11 cellular contexts compared by ENCODE assay signal in genomic region chr17:50028207-50029120, GRCh38. TPM values are rescaled to one million over a fixed set of nuclear protein-coding genes. Genes with fewer than 3 reads are reported as not detected.
DNase-seq lines count a peak whose midpoint lies in the region; ATAC-seq and TF ChIP-seq lines count a peak whose summit lies in the region.
"Had no signal": no experiment of that assay in that cellular context is flagged by ENCODE, and none has a peak within 500 bp of the region (broad histone marks: within the 10 kb centered on the region; RNA-seq: fewer than 3 reads in every experiment).

No MANE protein-coding gene starts in this region.

- peak overlapping the region; percentile 85 for H3K27ac Mint-ChIP-seq in Calu3 (ENCODE audit: unreplicated experiment)
- H3K27ac Mint-ChIP-seq: activated naive CD8-positive, alpha-beta T cell treated with anti-CD3 and anti-CD28 coated beads, Interleukin-2, amount 10 ng/mL, durations not matched to agents 7 days and 5 days had no signal

- H3K9me2 ChIP-seq in PC-3 (replicated peaks; ENCODE audit: low read length): no peaks in the 10 kb centered on the region

- peak; percentile 98 for DNase-seq in Calu3
- peak; percentile 100 for DNase-seq in PC-3
- peak; percentile 95 for DNase-seq in epithelial cell of prostate (ENCODE audit: low read depth, low spot score)
- peak; percentile 45 for DNase-seq in omental fat pad (ENCODE audit: low spot score)
- DNase-seq in activated CD4-positive, alpha-beta T cell treated with anti-CD3 and anti-CD28 coated beads for 48 hours: no peak
- DNase-seq in cerebellar nuclear complex (lab: John Stamatoyannopoulos, UW): no peak
- no peak for DNase-seq in hypothalamus (lab: John Stamatoyannopoulos, UW)
- DNase-seq: activated naive CD8-positive, alpha-beta T cell treated with anti-CD3 and anti-CD28 coated beads, Interleukin-2, amount 10 ng/mL, durations not matched to agents 7 days and 5 days had no signal

- H3K4me2 ChIP-seq in PC-3 (ENCODE audit: low read length): peak overlapping the region; percentile 83

- peak overlapping the region; percentile 68 for H3K4me3 Mint-ChIP-seq in Calu3 (ENCODE audit: low read depth, unreplicated experiment)

- intact Hi-C loops in Calu3 (cut with micrococcal nuclease; ENCODE audit: unreplicated experiment) (no loop called here), PC-3 (cut with micrococcal nuclease) (loop anchor here (1.0 to 5.0 kb wide), 2 partner anchors 23 to 124 kb away; partner anchors contain the start of gene PPP1R9B)

- ATAC-seq in PC-3 (peak; percentile 69), omental fat pad (ENCODE audit: low FRiP score) (peak; percentile 86), GM21528 (IDR thresholded peaks at IDR 0.05; ENCODE audit: low FRiP score, unreplicated experiment) (no peak)

- BruUV-seq in Calu3 (replicated peaks; lab: Mats Ljungman, UMichigan) (no TSS peak), PC-3 (replicated peaks; lab: Mats Ljungman, UMichigan) (no TSS peak)

- no peaks in the 10 kb centered on the region for H4K20me1 ChIP-seq in PC-3 (ENCODE audit: low read length)

- peak overlapping the region; percentile 44 for H2AFZ ChIP-seq in PC-3 (ENCODE audit: low read length)

- no peaks in the 10 kb centered on the region for H3K9me3 Mint-ChIP-seq in Calu3 (ENCODE audit: low read depth, unreplicated experiment)
- H3K9me3 Mint-ChIP-seq: activated naive CD8-positive, alpha-beta T cell treated with anti-CD3 and anti-CD28 coated beads, Interleukin-2, amount 10 ng/mL, durations not matched to agents 7 days and 5 days had no signal

- H3K27me3 Mint-ChIP-seq in Calu3 (ENCODE audit: unreplicated experiment): no peaks in the 10 kb centered on the region

- CTCF ChIA-PET in Calu3 (lab: Charles Lee): interaction anchor here (0.6 to 5.7 kb wide), 18 partner anchors 9 to 478 kb away, joined by 3 to 142 read pairs (median 5); partner anchors contain the start of gene ITGA3
- CTCF ChIA-PET in PC-3 (lab: Charles Lee): interaction anchor here (0.5 to 3.2 kb wide), 8 partner anchors 15 to 1177 kb away, joined by 3 to 37 read pairs (median 6); partner anchors contain the start of gene ITGA3

- no peaks in the 10 kb centered on the region for H3K36me3 ChIP-seq in PC-3 (ENCODE audit: low read depth, low read length)
- H3K36me3 ChIP-seq: HAP-1 had no signal

- H3K4me3 ChIP-seq in PC-3 (ENCODE audit: low read length): peak overlapping the region; percentile 62
- H3K4me3 ChIP-seq: HAP-1 had no signal

- H3K4me1 ChIP-seq in PC-3 (ENCODE audit: insufficient read depth, low read length): peaks cover 31% of the 10 kb centered on the region
- H3K4me1 ChIP-seq: HAP-1 had no signal

- no peaks in the 10 kb centered on the region for H3K27me3 ChIP-seq in PC-3 (ENCODE audit: low read length)

- H3K27ac ChIP-seq in PC-3 (ENCODE audit: low read length) (peak overlapping the region; percentile 96), epithelial cell of prostate (peak overlapping the region; percentile 100)

- H3F3A ChIP-seq in PC-3 (ENCODE audit: low read length, unreplicated experiment): peaks cover 13% of the 10 kb centered on the region

- peaks cover 34% of the 10 kb centered on the region for H3K36me3 Mint-ChIP-seq in Calu3 (ENCODE audit: insufficient read depth, unreplicated experiment)
- H3K36me3 Mint-ChIP-seq: activated naive CD8-positive, alpha-beta T cell treated with anti-CD3 and anti-CD28 coated beads, Interleukin-2, amount 10 ng/mL, durations not matched to agents 7 days and 5 days had no signal

- TF ChIP-seq CTCF in Calu3 (IDR thresholded peaks at IDR 0.05; ENCODE audit: unreplicated experiment) (no peak), PC-3 (conservative IDR thresholded peaks at IDR 0.05; ENCODE audit: low read depth, low read length) (no peak), omental fat pad (IDR thresholded peaks at IDR 0.05) (no peak)

- H3K9ac ChIP-seq in PC-3 (ENCODE audit: low read length): peak overlapping the region; percentile 90

- POLR2A ChIA-PET in PC-3 (lab: Charles Lee; ENCODE audit: unreplicated experiment): interaction anchor here (0.6 to 3.3 kb wide), 8 partner anchors 11 to 36 kb away, joined by 3 to 65 read pairs (median 6); partner anchors contain the start of gene ITGA3

- H3K9me3 ChIP-seq in PC-3 (ENCODE audit: low read length): peaks cover 8% of the 10 kb centered on the region
- H3K9me3 ChIP-seq: HAP-1 had no signal

- H3K4me1 Mint-ChIP-seq in Calu3 (ENCODE audit: low read depth, unreplicated experiment): peaks cover 33% of the 10 kb centered on the region

- H3K79me2 ChIP-seq in PC-3 (ENCODE audit: low read length): no peaks in the 10 kb centered on the region

RNA-seq across cellular contexts. Expression of gene ITGA3, which starts 27.4 kb away (rescaled TPM):
- total RNA-seq in Calu3 (2022) (539 and 709 TPM in 2 replicates), PC-3 (2014; rRNA removed) (598 and 763 TPM in 2 replicates), omental fat pad (10 to 100 TPM; 28.5 to 99.8 (median 41.2) TPM)

RNA-seq across cellular contexts. Expression of gene DLX3, which starts 33.4 kb away (rescaled TPM):
- not detected in 2 replicates for total RNA-seq in Calu3 (2022)
- 0.18 and 0.23 TPM in 2 replicates for total RNA-seq in PC-3 (2014; rRNA removed)
- total RNA-seq in omental fat pad: under 1 TPM in 1 of 4 donors, not detected in 3; 0.28 TPM
- total RNA-seq: activated naive CD8-positive, alpha-beta T cell treated with anti-CD3 and anti-CD28 coated beads, Interleukin-2, amount 10 ng/mL, durations not matched to agents 7 days and 5 days; liver had no signal

RNA-seq across cellular contexts. Expression of gene DLX4, which starts 59.5 kb away (rescaled TPM):
- 2.4 and 2.5 TPM in 2 replicates for total RNA-seq in Calu3 (2022)
- total RNA-seq in PC-3 (2014; rRNA removed): 0.35 and 0.44 TPM in 2 replicates
- total RNA-seq in omental fat pad: under 1 TPM in 1 of 4 donors, not detected in 3; 0.37 TPM
- total RNA-seq: liver had no signal

Comparison
In these comparisons a context has a peak if more than half of its experiments do, and no peak if none do; other contexts are left out.
1. DNase-seq: peak in Calu3 (single experiment), PC-3 (single experiment), epithelial cell of prostate (single experiment) and omental fat pad (single experiment); none in activated CD4-positive, alpha-beta T cell treated with anti-CD3 and anti-CD28 coated beads for 48 hours (single experiment), cerebellar nuclear complex (0 of 2) and hypothalamus (0 of 51).